In genomic region chr10:112446855-112447691, GRCh38 we compare ENCODE assay signal across 8 cellular contexts. TPM values are rescaled to one million over a fixed set of nuclear protein-coding genes. Genes with fewer than 3 reads are reported as not detected.
DNase-seq lines count a peak whose midpoint lies in the region; ATAC-seq and TF ChIP-seq lines count a peak whose summit lies in the region.

TSS of gene VTI1A (plus strand) at chr10:112447215. CDS start at chr10:112447374, 159 bp downstream.
TSS of gene ZDHHC6 (minus strand) at chr10:112446914. CDS start at chr10:112445436, 1,478 bp downstream.

- peak within 1 kb of the TSS; percentile 92 to 99 for H3K9ac ChIP-seq in colonic mucosa (ENCODE audit: low read depth in 2 of 2, low read length in 2 of 2)

- peak; percentile 92 for ATAC-seq in HG03196 (IDR thresholded peaks at IDR 0.05; ENCODE audit: unreplicated experiment)
- ATAC-seq in left colon: peak; percentile 96

- intact Hi-C loops in colonic mucosa (cut with DNase I) (loop anchor here (10.0 kb wide), 1 partner anchor 262 kb away; the partner anchor contains the start of gene GPAM), left colon (cut with DNase I, micrococcal nuclease) (no loop called here)

- no peaks in the 10 kb centered on the region for H3K36me3 ChIP-seq in colonic mucosa

- H3K4me1 ChIP-seq in colonic mucosa: peaks cover 6% of the 10 kb centered on the region

- in situ Hi-C loops in GM18951 (cut with MboI; ENCODE audit: low sequenced_read_pairs, unreplicated experiment): no loop called here

- no peaks in the 10 kb centered on the region for H3K27me3 ChIP-seq in colonic mucosa

- DNase-seq in AML-193 (lab: John Stamatoyannopoulos, UW): peak; percentile 69 to 75
- DNase-seq in NCI-H345 treated with DMSO at 0.1 percent for 48 hours (lab: John Stamatoyannopoulos, UW; ENCODE audit: unreplicated experiment): peak; percentile 44
- DNase-seq in activated CD4-positive, alpha-beta T cell treated with anti-CD3 and anti-CD28 coated beads for 4 hours: peak; percentile 78 to 79
- peak; percentile 90 for DNase-seq in colonic mucosa
- DNase-seq in left colon: peak; percentile 86 to 90
- peak; percentile 83 to 86 for DNase-seq in stimulated activated CD4-positive, alpha-beta T cell treated with anti-CD3 and anti-CD28 coated beads, Interleukin-2, amount 100 ng/mL, for 24 hours

- TF ChIP-seq CTCF in colonic mucosa (IDR thresholded peaks at IDR 0.05): no peak

- peak within 1 kb of the TSS; percentile 58 for H3K27ac ChIP-seq in colonic mucosa

- H3K9me3 ChIP-seq in colonic mucosa: no peaks in the 10 kb centered on the region

- peak; percentile 87 for TF ChIP-seq POLR2A in GM18951 (IDR thresholded peaks at IDR 0.05; ENCODE audit: extremely low read depth, insufficient read depth, insufficient read length)

- H3K4me3 ChIP-seq in colonic mucosa: peak within 1 kb of the TSS; percentile 88

RNA-seq across cellular contexts. Expression of gene VTI1A, which starts in this region (rescaled TPM):
- 10 to 100 TPM; 34.1 to 38.6 TPM for total RNA-seq in colonic mucosa
- 10 to 100 TPM; 44.4 to 52.8 TPM for total RNA-seq in left colon

RNA-seq across cellular contexts. Expression of gene ZDHHC6, which starts in this region (rescaled TPM):
- total RNA-seq in colonic mucosa: 10 to 100 TPM; 37.9 to 50.7 TPM
- total RNA-seq in left colon: 10 to 100 TPM; 31.7 to 34.0 TPM

Comparison
In these comparisons a context has a peak if more than half of its experiments do, and no peak if none do; other contexts are left out.
1. Peak in every context shown above with its lines: DNase-seq, ATAC-seq, H3K4me3 ChIP-seq and H3K27ac ChIP-seq.